In genomic region chr11:73661035-73661628, GRCh38 we compare ENCODE assay signal across 8 cellular contexts. TPM values are rescaled to one million over a fixed set of nuclear protein-coding genes. Genes with fewer than 3 reads are reported as not detected.
DNase-seq lines count a peak whose midpoint lies in the region; ATAC-seq and TF ChIP-seq lines count a peak whose summit lies in the region.

No MANE protein-coding gene starts in this region.

- DNase-seq in CD8-positive, alpha-beta T cell = peak; percentile 70 to 91 (median 83)
- peak; percentile 64 for DNase-seq in MV-4-11 (lab: John Stamatoyannopoulos, UW)
- peak; percentile 57 to 81 (median 72) for DNase-seq in T-helper 1 cell
- DNase-seq in amniotic epithelial cell (ENCODE audit: low read depth) = peak; percentile 68
- peak; percentile 90 for DNase-seq in left ventricle myocardium inferior
- DNase-seq in progenitor cell of endocrine pancreas (ENCODE audit: low spot score, unreplicated experiment) = peak; percentile 96
- peak; percentile 96 for DNase-seq in type B pancreatic cell (ENCODE audit: extremely low spot score, unreplicated experiment)

- intact Hi-C loops in CD8-positive, alpha-beta T cell (cut with DNase I, micrococcal nuclease) = loop anchor here (1.0 to 2.0 kb wide), 4 partner anchors 36 to 354 kb away; no protein-coding TSS in a partner anchor
- intact Hi-C loops in left ventricle myocardium inferior (cut with micrococcal nuclease) = loop anchor here (5.0 kb wide), 2 partner anchors 34 to 249 kb away; no protein-coding TSS in a partner anchor

- ATAC-seq in CD8-positive, alpha-beta T cell = peak; percentile 95
- ATAC-seq in GM21529 (IDR thresholded peaks at IDR 0.05; ENCODE audit: unreplicated experiment) = peak; percentile 65

- H3K9me3 Mint-ChIP-seq in CD8-positive, alpha-beta T cell = no peaks in the 10 kb centered on the region
- H3K9me3 Mint-ChIP-seq in progenitor cell of endocrine pancreas (ENCODE audit: low read depth) = no peaks in the 10 kb centered on the region
- H3K9me3 Mint-ChIP-seq in type B pancreatic cell = no peaks in the 10 kb centered on the region

- no peak overlapping the region for H3K4me3 ChIP-seq in CD8-positive, alpha-beta T cell (ENCODE audit: low read depth, low read length)
- peak overlapping the region; percentile 58 for H3K4me3 ChIP-seq in left ventricle myocardium inferior

- CTCF ChIA-PET in CD8-positive, alpha-beta T cell (lab: Charles Lee) = interaction anchor here (0.6 to 11.6 kb wide), 45 partner anchors 10 to 360 kb away, joined by 3 to 351 read pairs (median 4); partner anchors contain the start of gene PLEKHB1

- peaks cover 8% of the 10 kb centered on the region for H3K4me1 ChIP-seq in CD8-positive, alpha-beta T cell (ENCODE audit: insufficient read depth, low read length)
- H3K4me1 ChIP-seq in left ventricle myocardium inferior = peaks cover 32% of the 10 kb centered on the region

- POLR2A ChIA-PET in CD8-positive, alpha-beta T cell (lab: Charles Lee) = interaction anchor here (0.6 to 4.0 kb wide), 3 partner anchors 17 to 271 kb away, joined by 3 to 19 read pairs (median 5); no protein-coding TSS in a partner anchor

- no peak overlapping the region for H3K27ac Mint-ChIP-seq in CD8-positive, alpha-beta T cell
- H3K27ac Mint-ChIP-seq in progenitor cell of endocrine pancreas = no peak overlapping the region
- no peak overlapping the region for H3K27ac Mint-ChIP-seq in type B pancreatic cell

- H3K27me3 Mint-ChIP-seq in CD8-positive, alpha-beta T cell (ENCODE audit: low read depth) = no peaks in the 10 kb centered on the region
- H3K27me3 Mint-ChIP-seq in progenitor cell of endocrine pancreas (peaks cover 5% of the 10 kb centered on the region), type B pancreatic cell (peaks cover 9% of the 10 kb centered on the region)

- peak; percentile 95 for TF ChIP-seq CTCF in CD8-positive, alpha-beta T cell (IDR thresholded peaks at IDR 0.05)
- TF ChIP-seq CTCF in left ventricle myocardium inferior (IDR thresholded peaks at IDR 0.05; ENCODE audit: borderline replicate concordance) = peak; percentile 98
- peak; percentile 98 for TF ChIP-seq CTCF in progenitor cell of endocrine pancreas (IDR thresholded peaks at IDR 0.05; ENCODE audit: unreplicated experiment)
- peak; percentile 99 for TF ChIP-seq CTCF in type B pancreatic cell (conservative IDR thresholded peaks at IDR 0.05)

- no peaks in the 10 kb centered on the region for H3K36me3 ChIP-seq in CD8-positive, alpha-beta T cell (ENCODE audit: insufficient read depth, low read length)
- no peaks in the 10 kb centered on the region for H3K36me3 ChIP-seq in left ventricle myocardium inferior

- no peaks in the 10 kb centered on the region for H3K27me3 ChIP-seq in CD8-positive, alpha-beta T cell (ENCODE audit: insufficient read depth, low read length)
- no peaks in the 10 kb centered on the region for H3K27me3 ChIP-seq in left ventricle myocardium inferior (ENCODE audit: low read depth)

- no peak overlapping the region for H3K27ac ChIP-seq in CD8-positive, alpha-beta T cell (ENCODE audit: low read depth, low read length)
- no peak overlapping the region for H3K27ac ChIP-seq in left ventricle myocardium inferior (replicated peaks)

- peaks cover 21% of the 10 kb centered on the region for H3K36me3 Mint-ChIP-seq in CD8-positive, alpha-beta T cell
- H3K36me3 Mint-ChIP-seq in progenitor cell of endocrine pancreas (ENCODE audit: insufficient read depth) (peaks cover 9% of the 10 kb centered on the region), type B pancreatic cell (no peaks in the 10 kb centered on the region)

- H3K4me3 Mint-ChIP-seq in CD8-positive, alpha-beta T cell = peak overlapping the region; percentile 39
- H3K4me3 Mint-ChIP-seq in progenitor cell of endocrine pancreas (ENCODE audit: low read depth) = peak overlapping the region; percentile 30
- H3K4me3 Mint-ChIP-seq in type B pancreatic cell = peak overlapping the region; percentile 80

- peaks cover 17% of the 10 kb centered on the region for H3K4me1 Mint-ChIP-seq in CD8-positive, alpha-beta T cell (ENCODE audit: low read depth)
- H3K4me1 Mint-ChIP-seq in progenitor cell of endocrine pancreas (ENCODE audit: low read depth) (peaks cover 5% of the 10 kb centered on the region), type B pancreatic cell (ENCODE audit: unreplicated experiment) (peaks cover 13% of the 10 kb centered on the region)

- H3K9me3 ChIP-seq in CD8-positive, alpha-beta T cell (ENCODE audit: low read length) = no peaks in the 10 kb centered on the region
- H3K9me3 ChIP-seq in left ventricle myocardium inferior (replicated peaks) = no peaks in the 10 kb centered on the region

RNA-seq across cellular contexts. Expression of gene PLEKHB1, which starts 14.8 kb away (rescaled TPM):
- 10 to 100 TPM; 23.1 to 25.7 TPM for total RNA-seq in CD8-positive, alpha-beta T cell
- total RNA-seq in left ventricle myocardium inferior = 22.4 TPM
- total RNA-seq in progenitor cell of endocrine pancreas = 110 and 117 TPM in 2 replicates
- total RNA-seq in type B pancreatic cell (ENCODE audit: low replicate concordance) = 15.7 and 16.5 TPM in 2 replicates

Comparison
In these comparisons a context has a peak if more than half of its experiments do, and no peak if none do; other contexts are left out.
1. H3K4me3 Mint-ChIP-seq: peak in every context shown above with its lines; median percentile 80 in type B pancreatic cell; 39 in CD8-positive, alpha-beta T cell; 30 in progenitor cell of endocrine pancreas.